8 cellular contexts compared by ENCODE assay signal in the genomic region with DNA sequence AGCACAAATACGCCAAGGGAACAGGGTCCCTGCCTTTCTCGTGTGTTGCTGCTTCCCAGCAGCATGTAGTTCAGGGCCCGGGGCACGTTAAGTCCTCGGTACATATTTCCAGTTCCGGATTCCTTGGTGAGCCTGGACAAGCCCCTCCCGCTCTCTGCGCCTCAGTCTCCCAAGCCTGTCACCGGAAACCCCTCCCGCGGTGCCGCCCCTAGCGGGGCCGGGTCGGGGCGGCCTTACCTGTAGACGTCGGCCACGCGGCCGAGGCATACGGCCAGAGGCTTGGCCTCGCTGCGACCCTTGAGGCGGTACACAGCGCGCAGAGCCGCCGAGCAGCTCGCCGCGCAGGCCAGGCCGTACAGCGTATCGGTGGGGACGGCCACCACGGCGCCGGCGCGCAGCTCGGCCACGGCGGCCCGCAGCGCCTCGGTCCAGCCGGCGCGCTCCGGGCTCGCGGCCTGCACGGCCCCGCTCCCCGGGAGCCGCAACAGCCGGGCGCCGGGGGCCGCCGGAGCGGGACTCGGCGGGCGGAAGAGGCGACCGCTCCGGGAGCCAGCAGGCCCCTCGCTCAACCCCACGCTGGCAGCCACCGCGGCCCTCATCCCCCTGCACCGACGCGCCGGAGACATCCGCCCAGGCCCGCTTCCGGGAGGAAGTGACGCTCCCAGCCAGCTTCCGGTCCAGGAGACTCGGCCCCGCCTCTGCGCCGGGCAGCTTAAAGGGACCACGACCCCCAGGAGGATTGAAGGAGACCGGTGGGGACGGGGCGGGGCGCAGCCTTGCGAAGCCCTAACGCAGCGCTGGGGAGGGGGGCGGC.
DNase-seq lines count a peak whose midpoint lies in the region; ATAC-seq and TF ChIP-seq lines count a peak whose summit lies in the region.

A gene (plus strand): TSS at position 236 of the 814 bp plus-strand sequence. CDS start 615 bp downstream, outside the sequence.
A gene with protein sequence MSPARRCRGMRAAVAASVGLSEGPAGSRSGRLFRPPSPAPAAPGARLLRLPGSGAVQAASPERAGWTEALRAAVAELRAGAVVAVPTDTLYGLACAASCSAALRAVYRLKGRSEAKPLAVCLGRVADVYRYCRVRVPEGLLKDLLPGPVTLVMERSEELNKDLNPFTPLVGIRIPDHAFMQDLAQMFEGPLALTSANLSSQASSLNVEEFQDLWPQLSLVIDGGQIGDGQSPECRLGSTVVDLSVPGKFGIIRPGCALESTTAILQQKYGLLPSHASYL (minus strand): TSS at position 654 of the 814 bp plus-strand sequence. CDS start 28 bp downstream, at position 626.

- H3K27ac Mint-ChIP-seq in activated naive CD4-positive, alpha-beta T cell treated with anti-CD3 and anti-CD28 coated beads, Interleukin-2, amount 50 U/mL, for 24 hours: peak within 1 kb of the TSS; percentile 98

- TF ChIP-seq CTCF in HFF-Myc (IDR thresholded peaks at IDR 0.05; ENCODE audit: low read depth, low read length, missing control alignments): no peak

- H3K9me3 Mint-ChIP-seq in activated naive CD4-positive, alpha-beta T cell treated with anti-CD3 and anti-CD28 coated beads, Interleukin-2, amount 50 U/mL, for 24 hours: no peaks in the 10 kb centered on the region

- DNase-seq in GM03348 (ENCODE audit: low spot score) (peak; percentile 98), HFF-Myc (ENCODE audit: extremely low read depth, low read depth) (peak; percentile 59), NCI-H1048 (lab: John Stamatoyannopoulos, UW) (peak; percentile 82), globus pallidus (ENCODE audit: low spot score) (peak; percentile 93), nucleus accumbens (lab: John Stamatoyannopoulos, UW) (peak; percentile 11 to 96 (median 90)), superior temporal gyrus (ENCODE audit: extremely low spot score) (peak; percentile 95)

- H3K4me3 Mint-ChIP-seq in activated naive CD4-positive, alpha-beta T cell treated with anti-CD3 and anti-CD28 coated beads, Interleukin-2, amount 50 U/mL, for 24 hours: peak within 1 kb of the TSS; percentile 96

- ATAC-seq in SK-N-SH treated with all-trans-retinoic acid at 6 μM for 48 hours: peak; percentile 87

- peaks cover 38% of the 10 kb centered on the region for H3K4me1 Mint-ChIP-seq in activated naive CD4-positive, alpha-beta T cell treated with anti-CD3 and anti-CD28 coated beads, Interleukin-2, amount 50 U/mL, for 24 hours

- peak within 1 kb of the TSS; percentile 76 for H3K4me3 ChIP-seq in HFF-Myc (replicated peaks; ENCODE audit: low read depth, low read length)

- peaks cover 12% of the 10 kb centered on the region for H3K36me3 Mint-ChIP-seq in activated naive CD4-positive, alpha-beta T cell treated with anti-CD3 and anti-CD28 coated beads, Interleukin-2, amount 50 U/mL, for 24 hours

- no peaks in the 10 kb centered on the region for H3K27me3 Mint-ChIP-seq in activated naive CD4-positive, alpha-beta T cell treated with anti-CD3 and anti-CD28 coated beads, Interleukin-2, amount 50 U/mL, for 24 hours

TF ChIP-seq in SK-N-SH treated with all-trans-retinoic acid at 6 μM for 48 hours, 23 proteins besides CTCF, POLR2A, EP300 and RAD21:
- TF ChIP-seq, protein P1, sequence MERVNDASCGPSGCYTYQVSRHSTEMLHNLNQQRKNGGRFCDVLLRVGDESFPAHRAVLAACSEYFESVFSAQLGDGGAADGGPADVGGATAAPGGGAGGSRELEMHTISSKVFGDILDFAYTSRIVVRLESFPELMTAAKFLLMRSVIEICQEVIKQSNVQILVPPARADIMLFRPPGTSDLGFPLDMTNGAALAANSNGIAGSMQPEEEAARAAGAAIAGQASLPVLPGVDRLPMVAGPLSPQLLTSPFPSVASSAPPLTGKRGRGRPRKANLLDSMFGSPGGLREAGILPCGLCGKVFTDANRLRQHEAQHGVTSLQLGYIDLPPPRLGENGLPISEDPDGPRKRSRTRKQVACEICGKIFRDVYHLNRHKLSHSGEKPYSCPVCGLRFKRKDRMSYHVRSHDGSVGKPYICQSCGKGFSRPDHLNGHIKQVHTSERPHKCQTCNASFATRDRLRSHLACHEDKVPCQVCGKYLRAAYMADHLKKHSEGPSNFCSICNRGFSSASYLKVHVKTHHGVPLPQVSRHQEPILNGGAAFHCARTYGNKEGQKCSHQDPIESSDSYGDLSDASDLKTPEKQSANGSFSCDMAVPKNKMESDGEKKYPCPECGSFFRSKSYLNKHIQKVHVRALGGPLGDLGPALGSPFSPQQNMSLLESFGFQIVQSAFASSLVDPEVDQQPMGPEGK (CRISPR knock-in tag; IDR thresholded peaks at IDR 0.05; ENCODE audit: borderline replicate concordance): peak; percentile 56; the same call in 1 of the 2 replicates
- TF ChIP-seq, protein P2, sequence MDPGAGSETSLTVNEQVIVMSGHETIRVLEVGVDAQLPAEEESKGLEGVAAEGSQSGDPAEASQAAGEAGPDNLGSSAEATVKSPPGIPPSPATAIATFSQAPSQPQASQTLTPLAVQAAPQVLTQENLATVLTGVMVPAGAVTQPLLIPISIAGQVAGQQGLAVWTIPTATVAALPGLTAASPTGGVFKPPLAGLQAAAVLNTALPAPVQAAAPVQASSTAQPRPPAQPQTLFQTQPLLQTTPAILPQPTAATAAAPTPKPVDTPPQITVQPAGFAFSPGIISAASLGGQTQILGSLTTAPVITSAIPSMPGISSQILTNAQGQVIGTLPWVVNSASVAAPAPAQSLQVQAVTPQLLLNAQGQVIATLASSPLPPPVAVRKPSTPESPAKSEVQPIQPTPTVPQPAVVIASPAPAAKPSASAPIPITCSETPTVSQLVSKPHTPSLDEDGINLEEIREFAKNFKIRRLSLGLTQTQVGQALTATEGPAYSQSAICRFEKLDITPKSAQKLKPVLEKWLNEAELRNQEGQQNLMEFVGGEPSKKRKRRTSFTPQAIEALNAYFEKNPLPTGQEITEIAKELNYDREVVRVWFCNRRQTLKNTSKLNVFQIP (CRISPR knock-in tag; IDR thresholded peaks at IDR 0.05; ENCODE audit: borderline replicate concordance, low read depth): no peak
- TF ChIP-seq ISL1 (CRISPR knock-in tag; IDR thresholded peaks at IDR 0.05) (no peak), GLIS3 (CRISPR knock-in tag; IDR thresholded peaks at IDR 0.05) (no peak), TOX (CRISPR knock-in tag; IDR thresholded peaks at IDR 0.05; ENCODE audit: borderline replicate concordance) (no peak), ZC3H10 (CRISPR knock-in tag; IDR thresholded peaks at IDR 0.05) (no peak), ESRRG (CRISPR knock-in tag; IDR thresholded peaks at IDR 0.05) (no peak)
- TF ChIP-seq, protein P3, sequence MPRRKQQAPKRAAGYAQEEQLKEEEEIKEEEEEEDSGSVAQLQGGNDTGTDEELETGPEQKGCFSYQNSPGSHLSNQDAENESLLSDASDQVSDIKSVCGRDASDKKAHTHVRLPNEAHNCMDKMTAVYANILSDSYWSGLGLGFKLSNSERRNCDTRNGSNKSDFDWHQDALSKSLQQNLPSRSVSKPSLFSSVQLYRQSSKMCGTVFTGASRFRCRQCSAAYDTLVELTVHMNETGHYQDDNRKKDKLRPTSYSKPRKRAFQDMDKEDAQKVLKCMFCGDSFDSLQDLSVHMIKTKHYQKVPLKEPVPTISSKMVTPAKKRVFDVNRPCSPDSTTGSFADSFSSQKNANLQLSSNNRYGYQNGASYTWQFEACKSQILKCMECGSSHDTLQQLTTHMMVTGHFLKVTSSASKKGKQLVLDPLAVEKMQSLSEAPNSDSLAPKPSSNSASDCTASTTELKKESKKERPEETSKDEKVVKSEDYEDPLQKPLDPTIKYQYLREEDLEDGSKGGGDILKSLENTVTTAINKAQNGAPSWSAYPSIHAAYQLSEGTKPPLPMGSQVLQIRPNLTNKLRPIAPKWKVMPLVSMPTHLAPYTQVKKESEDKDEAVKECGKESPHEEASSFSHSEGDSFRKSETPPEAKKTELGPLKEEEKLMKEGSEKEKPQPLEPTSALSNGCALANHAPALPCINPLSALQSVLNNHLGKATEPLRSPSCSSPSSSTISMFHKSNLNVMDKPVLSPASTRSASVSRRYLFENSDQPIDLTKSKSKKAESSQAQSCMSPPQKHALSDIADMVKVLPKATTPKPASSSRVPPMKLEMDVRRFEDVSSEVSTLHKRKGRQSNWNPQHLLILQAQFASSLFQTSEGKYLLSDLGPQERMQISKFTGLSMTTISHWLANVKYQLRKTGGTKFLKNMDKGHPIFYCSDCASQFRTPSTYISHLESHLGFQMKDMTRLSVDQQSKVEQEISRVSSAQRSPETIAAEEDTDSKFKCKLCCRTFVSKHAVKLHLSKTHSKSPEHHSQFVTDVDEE (CRISPR knock-in tag; IDR thresholded peaks at IDR 0.05): no peak
- TF ChIP-seq, protein P4, sequence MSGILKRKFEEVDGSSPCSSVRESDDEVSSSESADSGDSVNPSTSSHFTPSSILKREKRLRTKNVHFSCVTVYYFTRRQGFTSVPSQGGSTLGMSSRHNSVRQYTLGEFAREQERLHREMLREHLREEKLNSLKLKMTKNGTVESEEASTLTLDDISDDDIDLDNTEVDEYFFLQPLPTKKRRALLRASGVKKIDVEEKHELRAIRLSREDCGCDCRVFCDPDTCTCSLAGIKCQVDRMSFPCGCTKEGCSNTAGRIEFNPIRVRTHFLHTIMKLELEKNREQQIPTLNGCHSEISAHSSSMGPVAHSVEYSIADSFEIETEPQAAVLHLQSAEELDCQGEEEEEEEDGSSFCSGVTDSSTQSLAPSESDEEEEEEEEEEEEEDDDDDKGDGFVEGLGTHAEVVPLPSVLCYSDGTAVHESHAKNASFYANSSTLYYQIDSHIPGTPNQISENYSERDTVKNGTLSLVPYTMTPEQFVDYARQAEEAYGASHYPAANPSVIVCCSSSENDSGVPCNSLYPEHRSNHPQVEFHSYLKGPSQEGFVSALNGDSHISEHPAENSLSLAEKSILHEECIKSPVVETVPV (CRISPR knock-in tag; IDR thresholded peaks at IDR 0.05): no peak
- TF ChIP-seq, protein P5, sequence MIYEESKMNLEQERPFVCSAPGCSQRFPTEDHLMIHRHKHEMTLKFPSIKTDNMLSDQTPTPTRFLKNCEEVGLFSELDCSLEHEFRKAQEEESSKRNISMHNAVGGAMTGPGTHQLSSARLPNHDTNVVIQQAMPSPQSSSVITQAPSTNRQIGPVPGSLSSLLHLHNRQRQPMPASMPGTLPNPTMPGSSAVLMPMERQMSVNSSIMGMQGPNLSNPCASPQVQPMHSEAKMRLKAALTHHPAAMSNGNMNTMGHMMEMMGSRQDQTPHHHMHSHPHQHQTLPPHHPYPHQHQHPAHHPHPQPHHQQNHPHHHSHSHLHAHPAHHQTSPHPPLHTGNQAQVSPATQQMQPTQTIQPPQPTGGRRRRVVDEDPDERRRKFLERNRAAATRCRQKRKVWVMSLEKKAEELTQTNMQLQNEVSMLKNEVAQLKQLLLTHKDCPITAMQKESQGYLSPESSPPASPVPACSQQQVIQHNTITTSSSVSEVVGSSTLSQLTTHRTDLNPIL (CRISPR knock-in tag; IDR thresholded peaks at IDR 0.05; ENCODE audit: low read depth): 0 out of 2 replicates have a peak, but pooled peaks have one; percentile 13

Comparison
In these comparisons a context has a peak if more than half of its experiments do, and no peak if none do; other contexts are left out.
1. Peak in every context shown above with its lines: DNase-seq, ATAC-seq and H3K4me3 ChIP-seq.